In genomic region chr3:126828306-126828705, GRCh38 we compare ENCODE assay signal across 29 cellular contexts.
A peak's percentile ranks its signal among the peaks of the same experiment; 100 is the strongest.
DNase-seq lines count a peak whose midpoint lies in the region; ATAC-seq and TF ChIP-seq lines count a peak whose summit lies in the region.
"Had no signal": no experiment of that assay in that cellular context is flagged by ENCODE, and none has a peak within 500 bp of the region (broad histone marks: within the 10 kb centered on the region; RNA-seq: fewer than 3 reads in every experiment).

No MANE protein-coding gene starts in this region.

- H3K27me3 ChIP-seq in esophagus muscularis mucosa (no peaks in the 10 kb centered on the region), heart right ventricle (no peaks in the 10 kb centered on the region), ovary (no peaks in the 10 kb centered on the region), upper lobe of right lung (no peaks in the 10 kb centered on the region)
- H3K27me3 ChIP-seq: stomach had no signal

- 60% methylated on average over 1 of the region's 5 CpGs for WGBS in esophagus muscularis mucosa
- 64 to 66% methylated on average over 5 of the region's 5 CpGs for WGBS in heart right ventricle, 2 donors
- WGBS in ovary, 3 donors, result 13 to 21% (median 14%) methylated on average over 5 of the region's 5 CpGs

- H3K9me3 ChIP-seq in esophagus muscularis mucosa, result no peaks in the 10 kb centered on the region
- H3K9me3 ChIP-seq in heart right ventricle, result no peaks in the 10 kb centered on the region
- no peaks in the 10 kb centered on the region for H3K9me3 ChIP-seq in ovary
- H3K9me3 ChIP-seq in upper lobe of right lung, result no peaks in the 10 kb centered on the region
- H3K9me3 ChIP-seq: Caco-2, HAP-1, stomach had no signal

- H3K4me1 ChIP-seq in esophagus muscularis mucosa, result peaks cover 0 to 10% (median 3%) of the 10 kb centered on the region in 4 donors
- peaks cover 0 to 24% (median 7%) of the 10 kb centered on the region in 9 donors for H3K4me1 ChIP-seq in heart right ventricle
- peaks cover 1% of the 10 kb centered on the region for H3K4me1 ChIP-seq in ovary (ENCODE audit: insufficient read depth)
- no peaks in the 10 kb centered on the region for H3K4me1 ChIP-seq in upper lobe of right lung
- H3K4me1 ChIP-seq: Caco-2, HAP-1, stomach had no signal

- TF ChIP-seq CTCF in esophagus muscularis mucosa (IDR thresholded peaks at IDR 0.05), result no peak
- TF ChIP-seq CTCF in heart right ventricle (IDR thresholded peaks at IDR 0.05), result no peak
- TF ChIP-seq CTCF in ovary (IDR thresholded peaks at IDR 0.05), result no peak
- TF ChIP-seq CTCF in upper lobe of right lung (IDR thresholded peaks at IDR 0.05), result no peak

- TF ChIP-seq POLR2A in esophagus muscularis mucosa (IDR thresholded peaks at IDR 0.05; ENCODE audit: low read depth), result no peak
- no peak for TF ChIP-seq POLR2A in ovary (IDR thresholded peaks at IDR 0.05)

- no peaks in the 10 kb centered on the region for H3K36me3 ChIP-seq in esophagus muscularis mucosa
- no peaks in the 10 kb centered on the region for H3K36me3 ChIP-seq in heart right ventricle
- no peaks in the 10 kb centered on the region for H3K36me3 ChIP-seq in ovary
- H3K36me3 ChIP-seq in upper lobe of right lung, result no peaks in the 10 kb centered on the region
- H3K36me3 ChIP-seq: HAP-1, stomach had no signal

- peak; percentile 92 for DNase-seq in esophagus muscularis mucosa (ENCODE audit: extremely low spot score)
- DNase-seq in heart right ventricle, result peak; percentile 56 to 57
- peak; percentile 55 to 81 (median 65) for DNase-seq in ovary
- DNase-seq in upper lobe of right lung, result no peak
- DNase-seq in activated effector memory CD4-positive, alpha-beta T cell treated with Interleukin-2 at 50 U/mL for 16 hours, result no peak
- no peak for DNase-seq in NCI-H1092 treated with DMSO at 0.1 percent for 48 hours (lab: John Stamatoyannopoulos, UW)
- DNase-seq: activated CD4-positive, alpha-beta T cell treated with anti-CD3 and anti-CD28 coated beads, Interleukin-2, amount 50 U/mL, for 48 hours; anterior cingulate cortex; C1 segment of cervical spinal cord; Caco-2; caudate nucleus; DMS79 treated with DMSO at 0.1 percent for 48 hours; GF-D8; head of caudate nucleus; mammary epithelial cell; NCI-H1436; NCI-H2107; NCI-H446; NCI-H82; small intestine; stimulated activated CD4-positive, alpha-beta T cell treated with anti-CD3 and anti-CD28 coated beads, Interleukin-1b, Interleukin-23, amount 100 ng/mL, for 48 hours; stimulated activated CD8-positive, alpha-beta memory T cell treated with anti-CD3 and anti-CD28 coated beads, Interleukin-4, amount 100 ng/mL, for 48 hours; stomach had no signal

- intact Hi-C loops in esophagus muscularis mucosa (cut with DNase I), result no loop called here
- intact Hi-C loops in heart right ventricle (cut with DNase I), result no loop called here
- intact Hi-C loops in ovary (cut with DNase I), result no loop called here
- intact Hi-C loops in upper lobe of right lung (cut with DNase I), result no loop called here

- H3K4me3 ChIP-seq in esophagus muscularis mucosa (no peak overlapping the region), heart right ventricle (no peak overlapping the region), ovary (no peak overlapping the region), upper lobe of right lung (no peak overlapping the region)
- H3K4me3 ChIP-seq: HAP-1, SK-N-MC, stomach had no signal

- H3K27ac ChIP-seq in esophagus muscularis mucosa (replicated peaks in 1 of 4) (peak overlapping the region; percentile 12 to 55 (median 44)), heart right ventricle (peak overlapping the region; percentile 11 to 76 (median 54)), ovary (peak overlapping the region; percentile 20 to 21), upper lobe of right lung (no peak overlapping the region)
- H3K27ac ChIP-seq: HL-60, RWPE1, SK-N-MC had no signal

- ATAC-seq in heart right ventricle, result peak; percentile 42 to 83 (median 77)
- peak; percentile 25 for ATAC-seq in upper lobe of right lung
- ATAC-seq in HG03469 (IDR thresholded peaks at IDR 0.05; ENCODE audit: unreplicated experiment), result no peak
- ATAC-seq: activated T-helper 17 cell treated with anti-CD3 and anti-CD28 coated beads, Interleukin-2, amount 50 U/mL, for 72 hours had no signal

- TF ChIP-seq EP300 in esophagus muscularis mucosa (IDR thresholded peaks at IDR 0.05) (no peak), ovary (IDR thresholded peaks at IDR 0.05) (no peak)

Comparison
In these comparisons a context has a peak if more than half of its experiments do, and no peak if none do; other contexts are left out.
1. DNase-seq: peak in esophagus muscularis mucosa (single experiment), heart right ventricle (2 of 2) and ovary (5 of 5); none in upper lobe of right lung (single experiment), activated effector memory CD4-positive, alpha-beta T cell treated with Interleukin-2 at 50 U/mL for 16 hours (single experiment) and NCI-H1092 treated with DMSO at 0.1 percent for 48 hours (single experiment).